In the genomic region with DNA sequence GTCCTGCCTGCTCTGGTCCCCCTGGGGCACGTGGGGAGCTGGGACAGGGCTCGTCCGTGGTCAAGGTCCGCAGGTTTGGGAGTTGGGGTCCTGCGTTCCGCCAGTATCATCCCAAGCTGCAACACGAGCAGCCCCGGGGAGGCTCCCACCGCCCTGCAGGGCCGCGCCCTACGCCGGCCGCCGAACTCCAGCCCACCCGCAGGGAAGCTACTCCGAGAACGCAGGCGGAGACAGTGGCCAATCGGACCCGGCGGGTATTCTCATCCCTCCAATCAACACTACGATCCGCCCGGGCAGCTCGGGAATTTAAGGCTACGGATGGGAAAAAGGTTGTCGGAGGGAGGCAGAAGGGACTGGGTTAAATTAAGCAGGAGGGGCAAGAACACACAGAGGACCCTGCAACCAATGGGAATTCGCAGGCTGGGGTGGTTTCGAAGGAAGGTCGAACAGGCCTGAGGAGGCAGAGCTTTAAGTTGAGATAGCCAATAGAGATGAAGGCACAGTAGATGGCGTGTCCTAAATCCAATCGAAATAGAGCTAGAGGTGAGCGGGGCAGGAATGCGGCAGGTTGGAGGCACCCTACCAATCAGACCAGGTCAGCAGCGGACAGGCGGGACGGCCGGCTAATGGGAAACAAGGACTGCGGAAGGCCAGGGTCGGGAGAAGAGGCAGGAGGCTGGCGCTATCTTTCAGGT, we compare ENCODE assay signal across 9 cellular contexts. TPM values are rescaled to one million over a fixed set of nuclear protein-coding genes. Genes with fewer than 3 reads are reported as not detected.
DNase-seq lines count a peak whose midpoint lies in the region; ATAC-seq, FAIRE-seq and TF ChIP-seq lines count a peak whose summit lies in the region.
"Had no signal": no experiment of that assay in that cellular context is flagged by ENCODE, and none has a peak within 500 bp of the region (broad histone marks: within the 10 kb centered on the region; RNA-seq: fewer than 3 reads in every experiment).

No MANE protein-coding gene starts in this region.

- TF ChIP-seq CTCF in WTC11 (IDR thresholded peaks at IDR 0.05) = no peak
- TF ChIP-seq CTCF in choroid plexus epithelial cell (conservative IDR thresholded peaks at IDR 0.05; ENCODE audit: low read depth, low read length) = no peak
- no peak for TF ChIP-seq CTCF in kidney (IDR thresholded peaks at IDR 0.05; ENCODE audit: borderline replicate concordance, extremely low read depth, insufficient read depth)

- H3K9me3 Mint-ChIP-seq in WTC11 = peaks cover 13% of the 10 kb centered on the region
- H3K9me3 Mint-ChIP-seq: activated naive CD4-positive, alpha-beta T cell treated with anti-CD3 and anti-CD28 coated beads, Interleukin-2, amount 50 U/mL, for 24 hours had no signal

- H3K4me3 ChIP-seq in choroid plexus epithelial cell (ENCODE audit: low read depth, low read length) = peak overlapping the region; percentile 92
- H3K4me3 ChIP-seq in kidney (ENCODE audit: low read length in 2 of 2) = peak overlapping the region; percentile 94 to 99

- H3K27ac Mint-ChIP-seq in WTC11 = peak overlapping the region; percentile 90

- POLR2A ChIA-PET in WTC11 (lab: Charles Lee) = interaction anchor here (0.6 to 4.8 kb wide), 16 partner anchors 9 to 70 kb away, joined by 3 to 45 read pairs (median 4); a partner anchor contains a TSS

- no peak overlapping the region for H3K4me3 Mint-ChIP-seq in WTC11
- H3K4me3 Mint-ChIP-seq: activated naive CD4-positive, alpha-beta T cell treated with anti-CD3 and anti-CD28 coated beads, Interleukin-2, amount 50 U/mL, for 24 hours had no signal

- ATAC-seq in GM19023 (IDR thresholded peaks at IDR 0.05; ENCODE audit: unreplicated experiment) (peak; percentile 82), HG03175 (IDR thresholded peaks at IDR 0.05; ENCODE audit: unreplicated experiment) (peak; percentile 84), WTC11 (peak; percentile 93)

- no peaks in the 10 kb centered on the region for H3K9me3 ChIP-seq in kidney (ENCODE audit: control insufficient read depth in 1 of 2, low read length in 2 of 2)

- H3K27ac ChIP-seq in kidney (ENCODE audit: low read depth in 2 of 2, low read length in 2 of 2) = peak overlapping the region; percentile 98 to 99

- peaks cover 20% of the 10 kb centered on the region for H3K36me3 Mint-ChIP-seq in WTC11

- CTCF ChIA-PET in WTC11 (lab: Charles Lee) = interaction anchor here (0.9 to 3.2 kb wide), 20 partner anchors 10 to 271 kb away, joined by 3 to 49 read pairs (median 6); a partner anchor contains a TSS

- peaks cover 4 to 28% of the 10 kb centered on the region in 2 donors for H3K4me1 ChIP-seq in kidney (ENCODE audit: control insufficient read depth in 1 of 2, insufficient read depth in 1 of 2, low read depth in 1 of 2, low read length in 2 of 2)

- H3K4me1 Mint-ChIP-seq in WTC11 = peaks cover 22% of the 10 kb centered on the region

- DNase-seq in AG20443 (ENCODE audit: low spot score) (peak; percentile 97), NCI-H2227 treated with DMSO at 0.1 percent for 48 hours (lab: John Stamatoyannopoulos, UW) (peak; percentile 96), WTC11 (ENCODE audit: low spot score) (peak; percentile 97), choroid plexus epithelial cell (ENCODE audit: low read depth) (peak; percentile 100), kidney (peak; percentile 99)
- DNase-seq in stimulated activated CD4-positive, alpha-beta T cell treated with anti-CD3 and anti-CD28 coated beads, Interleukin-15, amount 100 ng/mL, for 24 hours = peak; percentile 95

- H3K27me3 Mint-ChIP-seq in WTC11 (ENCODE audit: low read depth) = peaks cover 10% of the 10 kb centered on the region
- H3K27me3 Mint-ChIP-seq: activated naive CD4-positive, alpha-beta T cell treated with anti-CD3 and anti-CD28 coated beads, Interleukin-2, amount 50 U/mL, for 24 hours had no signal

- peak overlapping the region; percentile 75 to 95 for H3K9ac ChIP-seq in kidney (ENCODE audit: low read length in 2 of 2)

- peaks cover 0 to 3% of the 10 kb centered on the region in 2 donors for H3K36me3 ChIP-seq in kidney (ENCODE audit: control insufficient read depth in 1 of 2, insufficient read depth in 2 of 2, low read length in 2 of 2)

- intact Hi-C loops in kidney (cut with DNase I) = no loop called here

- peak; percentile 99 for FAIRE-seq in kidney (lab: Jason Lieb, UNC)

TF ChIP-seq in WTC11, 78 proteins besides CTCF, POLR2A, EP300 and RAD21 (continues in another document):
- TF ChIP-seq FOXP1 (CRISPR knock-in tag; IDR thresholded peaks at IDR 0.05; ENCODE audit: borderline replicate concordance) = peak; percentile 82; the same call in 1 of the 2 replicates
- TF ChIP-seq, protein P1, sequence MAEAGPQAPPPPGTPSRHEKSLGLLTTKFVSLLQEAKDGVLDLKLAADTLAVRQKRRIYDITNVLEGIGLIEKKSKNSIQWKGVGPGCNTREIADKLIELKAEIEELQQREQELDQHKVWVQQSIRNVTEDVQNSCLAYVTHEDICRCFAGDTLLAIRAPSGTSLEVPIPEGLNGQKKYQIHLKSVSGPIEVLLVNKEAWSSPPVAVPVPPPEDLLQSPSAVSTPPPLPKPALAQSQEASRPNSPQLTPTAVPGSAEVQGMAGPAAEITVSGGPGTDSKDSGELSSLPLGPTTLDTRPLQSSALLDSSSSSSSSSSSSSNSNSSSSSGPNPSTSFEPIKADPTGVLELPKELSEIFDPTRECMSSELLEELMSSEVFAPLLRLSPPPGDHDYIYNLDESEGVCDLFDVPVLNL (CRISPR knock-in tag; IDR thresholded peaks at IDR 0.05; ENCODE audit: borderline replicate concordance, low read depth) = no peak
- TF ChIP-seq CREM (CRISPR knock-in tag; IDR thresholded peaks at IDR 0.05) = peak; percentile 37; the same call in 1 of the 2 replicates
- no peak for TF ChIP-seq ZNF416 (CRISPR knock-in tag; IDR thresholded peaks at IDR 0.05)
- no peak for TF ChIP-seq GRHL2 (CRISPR knock-in tag; IDR thresholded peaks at IDR 0.05; ENCODE audit: insufficient replicate concordance, severe bottlenecking)
- TF ChIP-seq, protein P2, sequence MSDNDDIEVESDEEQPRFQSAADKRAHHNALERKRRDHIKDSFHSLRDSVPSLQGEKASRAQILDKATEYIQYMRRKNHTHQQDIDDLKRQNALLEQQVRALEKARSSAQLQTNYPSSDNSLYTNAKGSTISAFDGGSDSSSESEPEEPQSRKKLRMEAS (CRISPR knock-in tag; IDR thresholded peaks at IDR 0.05) = peak; percentile 86
- TF ChIP-seq FOXJ3 (CRISPR knock-in tag; IDR thresholded peaks at IDR 0.05; ENCODE audit: borderline replicate concordance) = no peak
- TF ChIP-seq, protein P3, sequence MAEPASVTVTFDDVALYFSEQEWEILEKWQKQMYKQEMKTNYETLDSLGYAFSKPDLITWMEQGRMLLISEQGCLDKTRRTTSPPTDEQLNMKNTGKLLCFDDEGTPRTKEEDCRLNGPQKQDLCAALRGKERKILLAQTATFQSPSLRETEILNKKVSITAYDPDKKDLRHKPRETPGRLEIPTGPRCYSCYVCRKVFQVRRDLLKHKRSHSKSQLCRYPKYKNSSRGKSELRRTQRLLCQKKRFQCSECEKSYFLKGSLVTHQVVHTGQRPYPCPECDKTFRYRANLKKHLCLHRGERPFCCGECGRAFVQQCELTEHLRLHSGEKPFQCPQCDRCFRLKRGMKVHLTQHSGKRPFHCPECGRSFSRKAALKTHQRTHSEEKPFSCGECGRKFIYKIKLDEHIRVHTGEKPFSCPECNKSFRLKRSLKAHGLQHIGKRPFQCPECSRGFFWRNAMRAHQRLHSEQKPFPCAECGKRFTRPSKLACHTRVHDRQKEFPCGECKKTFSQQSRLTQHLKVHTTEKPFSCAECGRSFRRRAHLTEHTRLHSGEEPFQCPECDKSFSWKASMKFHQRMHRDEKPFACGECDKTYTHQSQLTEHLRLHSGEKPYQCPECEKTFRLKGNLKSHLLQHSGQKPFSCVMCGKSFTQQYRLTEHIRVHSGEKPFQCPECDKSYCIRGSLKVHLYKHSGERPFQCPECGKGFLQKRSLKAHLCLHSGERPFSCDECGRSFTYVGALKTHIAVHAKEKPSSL (CRISPR knock-in tag; conservative IDR thresholded peaks at IDR 0.05) = no peak
- no peak for TF ChIP-seq ZNF138 (CRISPR knock-in tag; conservative IDR thresholded peaks at IDR 0.05)
- TF ChIP-seq, protein P4, sequence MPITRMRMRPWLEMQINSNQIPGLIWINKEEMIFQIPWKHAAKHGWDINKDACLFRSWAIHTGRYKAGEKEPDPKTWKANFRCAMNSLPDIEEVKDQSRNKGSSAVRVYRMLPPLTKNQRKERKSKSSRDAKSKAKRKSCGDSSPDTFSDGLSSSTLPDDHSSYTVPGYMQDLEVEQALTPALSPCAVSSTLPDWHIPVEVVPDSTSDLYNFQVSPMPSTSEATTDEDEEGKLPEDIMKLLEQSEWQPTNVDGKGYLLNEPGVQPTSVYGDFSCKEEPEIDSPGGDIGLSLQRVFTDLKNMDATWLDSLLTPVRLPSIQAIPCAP (CRISPR knock-in tag; IDR thresholded peaks at IDR 0.05) = no peak
- no peak for TF ChIP-seq NR1H2 (CRISPR knock-in tag; IDR thresholded peaks at IDR 0.05)
- TF ChIP-seq MYBL2 (CRISPR knock-in tag; IDR thresholded peaks at IDR 0.05) = peak; percentile 85; the same call in 1 of the 2 replicates
- peak; percentile 85 for TF ChIP-seq ZNF423 (CRISPR knock-in tag; IDR thresholded peaks at IDR 0.05)

RNA-seq across cellular contexts. Expression of a gene that starts 0.6 kb away (rescaled TPM):
- total RNA-seq in WTC11 (2021) = 97.3 to 103 TPM (median 101 TPM) in 3 replicates
- total RNA-seq in kidney = 73.6 TPM
- 157 TPM for polyA plus RNA-seq in kidney (ENCODE audit: insufficient read depth, low read depth, low replicate concordance)

RNA-seq across cellular contexts. Expression of a gene that starts 16.1 kb away (rescaled TPM):
- total RNA-seq in WTC11 (2021) = 30.9 to 40.3 TPM (median 37.7 TPM) in 3 replicates
- total RNA-seq in kidney = 6.9 TPM
- polyA plus RNA-seq in kidney (ENCODE audit: insufficient read depth, low read depth, low replicate concordance) = 17.8 TPM

RNA-seq across cellular contexts. Expression of a gene that starts 18.7 kb away (rescaled TPM):
- 1,289 to 1,315 TPM (median 1,307 TPM) in 3 replicates for total RNA-seq in WTC11 (2021)
- total RNA-seq in kidney = 496 TPM
- 614 TPM for polyA plus RNA-seq in kidney (ENCODE audit: insufficient read depth, low read depth, low replicate concordance)

RNA-seq across cellular contexts. Expression of a gene that starts 20.5 kb away (rescaled TPM):
- 9.2 to 14.2 TPM (median 12.3 TPM) in 3 replicates for total RNA-seq in WTC11 (2021)
- total RNA-seq in kidney = 47.1 TPM
- 40.1 TPM for polyA plus RNA-seq in kidney (ENCODE audit: insufficient read depth, low read depth, low replicate concordance)

RNA-seq across cellular contexts. Expression of a gene that starts 26.9 kb away (rescaled TPM):
- total RNA-seq in WTC11 (2021) = 121 to 143 TPM (median 122 TPM) in 3 replicates
- total RNA-seq in kidney = 95.0 TPM
- 188 TPM for polyA plus RNA-seq in kidney (ENCODE audit: insufficient read depth, low read depth, low replicate concordance)

Comparison
In these comparisons a context has a peak if more than half of its experiments do, and no peak if none do; other contexts are left out.
1. Peak in every context shown above with its lines: DNase-seq, ATAC-seq, H3K4me3 ChIP-seq and H3K27ac ChIP-seq.